1 cellular context compared by ENCODE assay signal in genomic region chr21:29133796-29134195, GRCh38.
TF ChIP-seq lines count a peak whose summit lies in the region.

No MANE protein-coding gene starts in this region.

TF ChIP-seq in HepG2, 621 proteins besides CTCF, POLR2A, EP300 and RAD21 (continued from another document):
- TF ChIP-seq ZBTB4 (CRISPR knock-in tag; IDR thresholded peaks at IDR 0.05; ENCODE audit: borderline replicate concordance) (no peak), GABPA (IDR thresholded peaks at IDR 0.05; ENCODE audit: low read depth, low read length) (no peak), GABPA (CRISPR knock-in tag; IDR thresholded peaks at IDR 0.05; ENCODE audit: low read depth) (no peak)
